In the genomic region with DNA sequence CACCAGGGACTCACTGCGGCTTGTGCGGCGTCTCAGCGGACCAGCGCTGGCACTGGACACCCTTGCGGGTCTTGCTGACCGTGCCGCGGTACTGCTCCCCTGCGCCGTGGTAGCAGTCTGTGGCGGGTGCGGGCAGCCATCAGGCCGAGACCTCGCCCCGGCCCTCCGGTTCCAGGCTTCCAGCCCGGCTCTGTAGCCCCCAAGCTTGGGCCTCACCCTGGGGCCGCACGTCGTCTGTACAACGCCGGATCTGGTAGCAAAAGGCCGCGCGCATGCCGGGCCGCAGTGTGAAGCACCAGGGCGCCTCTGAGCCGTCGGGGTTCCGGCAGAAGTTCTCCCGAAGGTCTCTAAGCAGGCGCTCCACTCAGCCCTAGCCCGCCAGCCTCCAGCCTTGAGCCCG, we compare ENCODE assay signal across 1 cellular context.
TF ChIP-seq lines count a peak whose summit lies in the region.

No MANE protein-coding gene starts in this region.

TF ChIP-seq in HepG2, 621 proteins besides CTCF, POLR2A, EP300 and RAD21:
- TF ChIP-seq, protein P1, sequence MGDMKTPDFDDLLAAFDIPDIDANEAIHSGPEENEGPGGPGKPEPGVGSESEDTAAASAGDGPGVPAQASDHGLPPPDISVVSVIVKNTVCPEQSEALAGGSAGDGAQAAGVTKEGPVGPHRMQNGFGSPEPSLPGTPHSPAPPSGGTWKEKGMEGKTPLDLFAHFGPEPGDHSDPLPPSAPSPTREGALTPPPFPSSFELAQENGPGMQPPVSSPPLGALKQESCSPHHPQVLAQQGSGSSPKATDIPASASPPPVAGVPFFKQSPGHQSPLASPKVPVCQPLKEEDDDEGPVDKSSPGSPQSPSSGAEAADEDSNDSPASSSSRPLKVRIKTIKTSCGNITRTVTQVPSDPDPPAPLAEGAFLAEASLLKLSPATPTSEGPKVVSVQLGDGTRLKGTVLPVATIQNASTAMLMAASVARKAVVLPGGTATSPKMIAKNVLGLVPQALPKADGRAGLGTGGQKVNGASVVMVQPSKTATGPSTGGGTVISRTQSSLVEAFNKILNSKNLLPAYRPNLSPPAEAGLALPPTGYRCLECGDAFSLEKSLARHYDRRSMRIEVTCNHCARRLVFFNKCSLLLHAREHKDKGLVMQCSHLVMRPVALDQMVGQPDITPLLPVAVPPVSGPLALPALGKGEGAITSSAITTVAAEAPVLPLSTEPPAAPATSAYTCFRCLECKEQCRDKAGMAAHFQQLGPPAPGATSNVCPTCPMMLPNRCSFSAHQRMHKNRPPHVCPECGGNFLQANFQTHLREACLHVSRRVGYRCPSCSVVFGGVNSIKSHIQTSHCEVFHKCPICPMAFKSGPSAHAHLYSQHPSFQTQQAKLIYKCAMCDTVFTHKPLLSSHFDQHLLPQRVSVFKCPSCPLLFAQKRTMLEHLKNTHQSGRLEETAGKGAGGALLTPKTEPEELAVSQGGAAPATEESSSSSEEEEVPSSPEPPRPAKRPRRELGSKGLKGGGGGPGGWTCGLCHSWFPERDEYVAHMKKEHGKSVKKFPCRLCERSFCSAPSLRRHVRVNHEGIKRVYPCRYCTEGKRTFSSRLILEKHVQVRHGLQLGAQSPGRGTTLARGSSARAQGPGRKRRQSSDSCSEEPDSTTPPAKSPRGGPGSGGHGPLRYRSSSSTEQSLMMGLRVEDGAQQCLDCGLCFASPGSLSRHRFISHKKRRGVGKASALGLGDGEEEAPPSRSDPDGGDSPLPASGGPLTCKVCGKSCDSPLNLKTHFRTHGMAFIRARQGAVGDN (CRISPR knock-in tag; IDR thresholded peaks at IDR 0.05) = peak; percentile 27; the same call in 1 of the 2 replicates
- TF ChIP-seq AGO2 (optimal IDR thresholded peaks at IDR 0.05; ENCODE audit: low read depth, low read length) (peak; percentile 70), AGO1 (IDR thresholded peaks at IDR 0.05; ENCODE audit: low read depth, low read length, poor library complexity, severe bottlenecking) (peak; percentile 10), RBFOX2 (IDR thresholded peaks at IDR 0.05; ENCODE audit: low read depth, low read length) (peak; percentile 62)
